Comparison of ENCODE assay signal across 26 cellular contexts in genomic region chr7:14585232-14585631, GRCh38.
"Had no signal": no experiment of that assay in that cellular context is flagged by ENCODE, and none has a peak within 500 bp of the region (broad histone marks: within the 10 kb centered on the region; RNA-seq: fewer than 3 reads in every experiment).

No MANE protein-coding gene starts in this region.

- H3K36me3 ChIP-seq: colonic mucosa, esophagus squamous epithelium, gastrocnemius medialis, heart right ventricle, left lung, lower lobe of right lung had no signal

- H3K9me3 ChIP-seq: colonic mucosa, gastrocnemius medialis had no signal

- DNase-seq: colonic mucosa; cortex of kidney; effector CD8-positive, alpha-beta T cell; effector memory CD8-positive, alpha-beta T cell; endodermal cell; erythroblast; esophagus squamous epithelium; foreskin fibroblast; foreskin melanocyte; gastrocnemius medialis; glutamatergic neuron; head of caudate nucleus; heart right ventricle; hippocampal formation; left cardiac atrium; left lung; left ventricle myocardium superior; lower lobe of right lung; mesendoderm; midbrain; naive thymus-derived CD4-positive, alpha-beta T cell had no signal

- H3K27me3 ChIP-seq: colonic mucosa, esophagus squamous epithelium, gastrocnemius medialis, heart right ventricle, left lung had no signal

- FAIRE-seq: endometrium, islet of Langerhans, keratinocyte had no signal

- ATAC-seq: effector memory CD8-positive, alpha-beta T cell; esophagus mucosa; gastrocnemius medialis; heart right ventricle; left cardiac atrium; left lung; left ventricle myocardium superior; lower lobe of right lung; naive thymus-derived CD4-positive, alpha-beta T cell had no signal

- H3K27ac ChIP-seq: colonic mucosa, epithelial cell of prostate, esophagus squamous epithelium, gastrocnemius medialis, heart right ventricle, left lung, lower lobe of right lung had no signal

- H3K4me1 ChIP-seq: esophagus squamous epithelium, gastrocnemius medialis, heart right ventricle, left lung, lower lobe of right lung had no signal

- H3K4me3 ChIP-seq: colonic mucosa, esophagus squamous epithelium, gastrocnemius medialis, heart right ventricle, left lung, lower lobe of right lung had no signal
